ENCODE assay signal across 1 cellular context in the genomic region with DNA sequence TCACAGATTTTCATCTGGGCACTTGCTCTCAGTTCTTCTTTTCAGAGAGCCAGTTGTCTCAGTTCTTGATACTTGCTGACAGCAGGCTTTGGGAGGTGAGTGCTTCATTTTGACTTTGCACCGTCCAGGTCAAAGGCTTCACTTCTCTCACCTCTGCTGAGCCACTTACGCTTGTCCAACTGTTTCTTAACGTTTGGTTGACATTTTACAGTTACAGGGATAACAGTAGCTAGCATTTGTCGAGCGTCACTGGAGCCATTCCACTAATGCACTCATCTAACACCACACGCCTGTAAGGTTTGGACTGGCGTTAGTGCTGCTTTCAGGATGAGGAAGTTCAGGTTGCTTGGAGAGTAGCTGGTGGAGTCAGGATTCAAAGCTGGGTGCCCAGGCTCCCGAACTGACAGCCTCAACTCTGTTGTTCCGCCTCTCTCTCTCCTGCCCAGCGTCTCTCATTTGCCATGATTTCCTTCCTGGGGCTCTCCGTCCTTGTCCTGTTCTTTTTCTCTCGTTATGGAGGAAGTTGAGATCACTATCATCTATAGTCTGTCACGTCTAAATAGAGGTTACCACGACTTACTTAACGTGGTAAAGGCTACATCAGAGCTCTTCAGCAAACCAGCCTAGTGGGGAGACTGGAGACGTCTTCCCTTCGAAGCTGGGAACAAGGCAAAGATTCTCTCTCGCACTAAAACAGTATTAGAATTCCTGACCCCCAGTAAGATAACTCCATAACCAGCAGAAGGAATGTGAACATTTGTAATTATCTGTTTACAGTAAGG.
TF ChIP-seq lines count a peak whose summit lies in the region.

No MANE protein-coding gene starts in this region.

TF ChIP-seq in GM12878, 131 proteins besides CTCF, POLR2A, EP300 and RAD21:
- TF ChIP-seq, protein P1, sequence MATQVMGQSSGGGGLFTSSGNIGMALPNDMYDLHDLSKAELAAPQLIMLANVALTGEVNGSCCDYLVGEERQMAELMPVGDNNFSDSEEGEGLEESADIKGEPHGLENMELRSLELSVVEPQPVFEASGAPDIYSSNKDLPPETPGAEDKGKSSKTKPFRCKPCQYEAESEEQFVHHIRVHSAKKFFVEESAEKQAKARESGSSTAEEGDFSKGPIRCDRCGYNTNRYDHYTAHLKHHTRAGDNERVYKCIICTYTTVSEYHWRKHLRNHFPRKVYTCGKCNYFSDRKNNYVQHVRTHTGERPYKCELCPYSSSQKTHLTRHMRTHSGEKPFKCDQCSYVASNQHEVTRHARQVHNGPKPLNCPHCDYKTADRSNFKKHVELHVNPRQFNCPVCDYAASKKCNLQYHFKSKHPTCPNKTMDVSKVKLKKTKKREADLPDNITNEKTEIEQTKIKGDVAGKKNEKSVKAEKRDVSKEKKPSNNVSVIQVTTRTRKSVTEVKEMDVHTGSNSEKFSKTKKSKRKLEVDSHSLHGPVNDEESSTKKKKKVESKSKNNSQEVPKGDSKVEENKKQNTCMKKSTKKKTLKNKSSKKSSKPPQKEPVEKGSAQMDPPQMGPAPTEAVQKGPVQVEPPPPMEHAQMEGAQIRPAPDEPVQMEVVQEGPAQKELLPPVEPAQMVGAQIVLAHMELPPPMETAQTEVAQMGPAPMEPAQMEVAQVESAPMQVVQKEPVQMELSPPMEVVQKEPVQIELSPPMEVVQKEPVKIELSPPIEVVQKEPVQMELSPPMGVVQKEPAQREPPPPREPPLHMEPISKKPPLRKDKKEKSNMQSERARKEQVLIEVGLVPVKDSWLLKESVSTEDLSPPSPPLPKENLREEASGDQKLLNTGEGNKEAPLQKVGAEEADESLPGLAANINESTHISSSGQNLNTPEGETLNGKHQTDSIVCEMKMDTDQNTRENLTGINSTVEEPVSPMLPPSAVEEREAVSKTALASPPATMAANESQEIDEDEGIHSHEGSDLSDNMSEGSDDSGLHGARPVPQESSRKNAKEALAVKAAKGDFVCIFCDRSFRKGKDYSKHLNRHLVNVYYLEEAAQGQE (IDR thresholded peaks at IDR 0.05; ENCODE audit: low read depth, low read length): no peak
- TF ChIP-seq EZH2 (IDR thresholded peaks at IDR 0.05; ENCODE audit: borderline replicate concordance, control insufficient read depth, low read depth, low read length) (no peak), STAT1 (conservative IDR thresholded peaks at IDR 0.05) (no peak), IKZF2 (IDR thresholded peaks at IDR 0.05) (no peak), FOXM1 (IDR thresholded peaks at IDR 0.05; ENCODE audit: low read depth, low read length) (no peak), ZNF622 (IDR thresholded peaks at IDR 0.05) (no peak), JUND (IDR thresholded peaks at IDR 0.05; ENCODE audit: low read depth, low read length) (no peak), PAX8 (IDR thresholded peaks at IDR 0.05) (no peak), SREBF1 (IDR thresholded peaks at IDR 0.05; ENCODE audit: low read length) (no peak), RCOR1 (conservative IDR thresholded peaks at IDR 0.05; ENCODE audit: low read depth, low read length) (no peak), MYC (IDR thresholded peaks at IDR 0.05; ENCODE audit: insufficient read depth, insufficient read length, insufficient replicate concordance, low read length, severe bottlenecking) (no peak), TBL1XR1 (IDR thresholded peaks at IDR 0.05; ENCODE audit: low read depth, low read length) (no peak)
- TF ChIP-seq, protein P2, sequence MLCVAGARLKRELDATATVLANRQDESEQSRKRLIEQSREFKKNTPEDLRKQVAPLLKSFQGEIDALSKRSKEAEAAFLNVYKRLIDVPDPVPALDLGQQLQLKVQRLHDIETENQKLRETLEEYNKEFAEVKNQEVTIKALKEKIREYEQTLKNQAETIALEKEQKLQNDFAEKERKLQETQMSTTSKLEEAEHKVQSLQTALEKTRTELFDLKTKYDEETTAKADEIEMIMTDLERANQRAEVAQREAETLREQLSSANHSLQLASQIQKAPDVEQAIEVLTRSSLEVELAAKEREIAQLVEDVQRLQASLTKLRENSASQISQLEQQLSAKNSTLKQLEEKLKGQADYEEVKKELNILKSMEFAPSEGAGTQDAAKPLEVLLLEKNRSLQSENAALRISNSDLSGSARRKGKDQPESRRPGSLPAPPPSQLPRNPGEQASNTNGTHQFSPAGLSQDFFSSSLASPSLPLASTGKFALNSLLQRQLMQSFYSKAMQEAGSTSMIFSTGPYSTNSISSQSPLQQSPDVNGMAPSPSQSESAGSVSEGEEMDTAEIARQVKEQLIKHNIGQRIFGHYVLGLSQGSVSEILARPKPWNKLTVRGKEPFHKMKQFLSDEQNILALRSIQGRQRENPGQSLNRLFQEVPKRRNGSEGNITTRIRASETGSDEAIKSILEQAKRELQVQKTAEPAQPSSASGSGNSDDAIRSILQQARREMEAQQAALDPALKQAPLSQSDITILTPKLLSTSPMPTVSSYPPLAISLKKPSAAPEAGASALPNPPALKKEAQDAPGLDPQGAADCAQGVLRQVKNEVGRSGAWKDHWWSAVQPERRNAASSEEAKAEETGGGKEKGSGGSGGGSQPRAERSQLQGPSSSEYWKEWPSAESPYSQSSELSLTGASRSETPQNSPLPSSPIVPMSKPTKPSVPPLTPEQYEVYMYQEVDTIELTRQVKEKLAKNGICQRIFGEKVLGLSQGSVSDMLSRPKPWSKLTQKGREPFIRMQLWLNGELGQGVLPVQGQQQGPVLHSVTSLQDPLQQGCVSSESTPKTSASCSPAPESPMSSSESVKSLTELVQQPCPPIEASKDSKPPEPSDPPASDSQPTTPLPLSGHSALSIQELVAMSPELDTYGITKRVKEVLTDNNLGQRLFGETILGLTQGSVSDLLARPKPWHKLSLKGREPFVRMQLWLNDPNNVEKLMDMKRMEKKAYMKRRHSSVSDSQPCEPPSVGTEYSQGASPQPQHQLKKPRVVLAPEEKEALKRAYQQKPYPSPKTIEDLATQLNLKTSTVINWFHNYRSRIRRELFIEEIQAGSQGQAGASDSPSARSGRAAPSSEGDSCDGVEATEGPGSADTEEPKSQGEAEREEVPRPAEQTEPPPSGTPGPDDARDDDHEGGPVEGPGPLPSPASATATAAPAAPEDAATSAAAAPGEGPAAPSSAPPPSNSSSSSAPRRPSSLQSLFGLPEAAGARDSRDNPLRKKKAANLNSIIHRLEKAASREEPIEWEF (IDR thresholded peaks at IDR 0.05; ENCODE audit: insufficient replicate concordance, low read depth, low read length): no peak
- TF ChIP-seq, protein P3, sequence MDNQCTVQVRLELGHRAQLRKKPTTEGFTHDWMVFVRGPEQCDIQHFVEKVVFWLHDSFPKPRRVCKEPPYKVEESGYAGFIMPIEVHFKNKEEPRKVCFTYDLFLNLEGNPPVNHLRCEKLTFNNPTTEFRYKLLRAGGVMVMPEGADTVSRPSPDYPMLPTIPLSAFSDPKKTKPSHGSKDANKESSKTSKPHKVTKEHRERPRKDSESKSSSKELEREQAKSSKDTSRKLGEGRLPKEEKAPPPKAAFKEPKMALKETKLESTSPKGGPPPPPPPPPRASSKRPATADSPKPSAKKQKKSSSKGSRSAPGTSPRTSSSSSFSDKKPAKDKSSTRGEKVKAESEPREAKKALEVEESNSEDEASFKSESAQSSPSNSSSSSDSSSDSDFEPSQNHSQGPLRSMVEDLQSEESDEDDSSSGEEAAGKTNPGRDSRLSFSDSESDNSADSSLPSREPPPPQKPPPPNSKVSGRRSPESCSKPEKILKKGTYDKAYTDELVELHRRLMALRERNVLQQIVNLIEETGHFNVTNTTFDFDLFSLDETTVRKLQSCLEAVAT (IDR thresholded peaks at IDR 0.05): no peak
